ENCODE assay signal across 8 cellular contexts in genomic region chr10:27742195-27742925, GRCh38. TPM values are rescaled to one million over a fixed set of nuclear protein-coding genes. Genes with fewer than 3 reads are reported as not detected.
A peak's percentile ranks its signal among the peaks of the same experiment; 100 is the strongest.
DNase-seq lines count a peak whose midpoint lies in the region; ATAC-seq and TF ChIP-seq lines count a peak whose summit lies in the region.

No MANE protein-coding gene starts in this region.

- H3K9me3 ChIP-seq in duodenal mucosa (ENCODE audit: control insufficient read depth in 1 of 2, low read length in 2 of 2) (no peaks in the 10 kb centered on the region), lower lobe of right lung (no peaks in the 10 kb centered on the region)

- H3K27me3 ChIP-seq in duodenal mucosa (ENCODE audit: control insufficient read depth in 1 of 2, insufficient read depth in 2 of 2, low read length in 2 of 2): peaks cover 65 to 73% of the 10 kb centered on the region in 2 donors
- H3K27me3 ChIP-seq in lower lobe of right lung (ENCODE audit: low read depth): peaks cover 75% of the 10 kb centered on the region

- H3K9ac ChIP-seq in duodenal mucosa (ENCODE audit: low read depth in 1 of 2, low read length in 2 of 2): no peak overlapping the region

- H3K36me3 ChIP-seq in duodenal mucosa (ENCODE audit: control insufficient read depth in 1 of 2, insufficient read depth in 2 of 2, low read length in 2 of 2) (no peaks in the 10 kb centered on the region), lower lobe of right lung (no peaks in the 10 kb centered on the region)

- H3K4me1 ChIP-seq in duodenal mucosa (ENCODE audit: control insufficient read depth in 1 of 2, insufficient read depth in 2 of 2, low read length in 2 of 2): peaks cover 28 to 36% of the 10 kb centered on the region in 2 donors
- H3K4me1 ChIP-seq in lower lobe of right lung: peaks cover 51% of the 10 kb centered on the region

- peak; percentile 80 for TF ChIP-seq CTCF in lower lobe of right lung (IDR thresholded peaks at IDR 0.05)

- H3K27ac ChIP-seq in duodenal mucosa (ENCODE audit: low read depth, low read length) (no peak overlapping the region), lower lobe of right lung (peak overlapping the region; percentile 73)

- ATAC-seq in HG02938 (IDR thresholded peaks at IDR 0.05; ENCODE audit: unreplicated experiment) (peak; percentile 95), lower lobe of right lung (peak; percentile 94)

- DNase-seq in NCI-H1417 (lab: John Stamatoyannopoulos, UW): peak; percentile 57 to 70 (median 64)
- DNase-seq in NCI-H1417 treated with DMSO at 0.1 percent for 48 hours (lab: John Stamatoyannopoulos, UW): no peak
- peak; percentile 78 for DNase-seq in NCI-H2196 (lab: John Stamatoyannopoulos, UW; ENCODE audit: unreplicated experiment)
- DNase-seq in activated CD4-positive, alpha-beta T cell treated with anti-CD3 and anti-CD28 coated beads, Interleukin-2, amount 50 U/mL, for 48 hours: peak; percentile 84 to 87
- peak; percentile 87 for DNase-seq in lower lobe of right lung
- DNase-seq in stimulated activated CD4-positive, alpha-beta T cell treated with anti-CD3 and anti-CD28 coated beads, Interleukin-4, amount 100 ng/mL, for 24 hours: peak; percentile 88

- H3K4me3 ChIP-seq in duodenal mucosa (ENCODE audit: low read depth in 1 of 2, low read length in 2 of 2) (peak overlapping the region; percentile 69 to 73), lower lobe of right lung (peak overlapping the region; percentile 67)

- intact Hi-C loops in lower lobe of right lung (cut with DNase I): no loop called here

RNA-seq across cellular contexts. Expression of gene MKX, which starts 3.3 kb away (rescaled TPM):
- total RNA-seq in lower lobe of right lung: 1.6 TPM
